In genomic region chr1:120656116-120656515, GRCh38 we compare ENCODE assay signal across 7 cellular contexts.
DNase-seq lines count a peak whose midpoint lies in the region; ATAC-seq and TF ChIP-seq lines count a peak whose summit lies in the region.
"Not testable (repeated sequence)": the region's sequence is repeated elsewhere in the genome, so short reads cannot be mapped to it uniquely, and the experiment has no call there.

No MANE protein-coding gene starts in this region.

- H3K27me3 ChIP-seq in heart left ventricle; heart right ventricle; psoas muscle (ENCODE audit: insufficient read depth in 3 of 3, low read length in 2 of 3): not testable (repeated sequence)

- intact Hi-C loops in Right ventricle myocardium inferior (cut with DNase I); Right ventricle myocardium superior (cut with DNase I); heart left ventricle (cut with DNase I); heart right ventricle (cut with DNase I); left cardiac atrium (cut with DNase I); left ventricle myocardium superior (cut with micrococcal nuclease); psoas muscle (cut with DNase I): not testable (repeated sequence)

- DNase-seq in Right ventricle myocardium inferior (ENCODE audit: missing footprints); Right ventricle myocardium superior; heart left ventricle; heart right ventricle; left cardiac atrium; left ventricle myocardium superior; psoas muscle: not testable (repeated sequence)

- not testable (repeated sequence) for H3K27ac ChIP-seq in heart left ventricle, heart right ventricle, psoas muscle

- not testable (repeated sequence) for TF ChIP-seq CTCF in heart left ventricle (IDR thresholded peaks at IDR 0.05); heart right ventricle (IDR thresholded peaks at IDR 0.05); psoas muscle (IDR thresholded peaks at IDR 0.05)

- ATAC-seq in Right ventricle myocardium inferior = peak; percentile 74
- peak; percentile 92 for ATAC-seq in Right ventricle myocardium superior (ENCODE audit: poor library complexity)
- ATAC-seq in heart left ventricle = peak; percentile 83 to 87 (median 86)
- ATAC-seq in heart right ventricle = peak; percentile 36 to 91 (median 84)
- peak; percentile 22 to 50 for ATAC-seq in left cardiac atrium
- peak; percentile 95 for ATAC-seq in left ventricle myocardium superior
- ATAC-seq in psoas muscle = peak; percentile 24 to 55 (median 46)

- not testable (repeated sequence) for TF ChIP-seq POLR2A in heart left ventricle (IDR thresholded peaks at IDR 0.05)

- not testable (repeated sequence) for H3K36me3 ChIP-seq in heart left ventricle; heart right ventricle; psoas muscle (ENCODE audit: insufficient read depth in 1 of 2, low read depth in 1 of 2)

- H3K4me3 ChIP-seq in heart left ventricle, heart right ventricle, psoas muscle: not testable (repeated sequence)

- not testable (repeated sequence) for H3K4me1 ChIP-seq in heart left ventricle, heart right ventricle, psoas muscle

- not testable (repeated sequence) for H3K9me3 ChIP-seq in heart left ventricle, heart right ventricle, psoas muscle

- WGBS in heart left ventricle, 4 donors = no CpG with 5 or more reads among the region's 5 CpGs
- WGBS in heart right ventricle, 2 donors = no CpG with 5 or more reads among the region's 5 CpGs
- WGBS in psoas muscle, 3 donors = no CpG with 5 or more reads among the region's 5 CpGs

Comparison
In these comparisons a context has a peak if more than half of its experiments do, and no peak if none do; other contexts are left out.
1. ATAC-seq: peak in every context shown above with its lines; median percentile 95 in left ventricle myocardium superior; 92 in Right ventricle myocardium superior; 86 in heart left ventricle; 84 in heart right ventricle; 74 in Right ventricle myocardium inferior; 46 in psoas muscle; 36 in left cardiac atrium.